In genomic region chr7:98107313-98107691, GRCh38 we compare ENCODE assay signal across 8 cellular contexts. TPM values are rescaled to one million over a fixed set of nuclear protein-coding genes. Genes with fewer than 3 reads are reported as not detected.
A peak's percentile ranks its signal among the peaks of the same experiment; 100 is the strongest.
DNase-seq lines count a peak whose midpoint lies in the region; ATAC-seq, FAIRE-seq and TF ChIP-seq lines count a peak whose summit lies in the region.

No MANE protein-coding gene starts in this region.

- H3K36me3 ChIP-seq in astrocyte (ENCODE audit: insufficient read depth, low read length) = no peaks in the 10 kb centered on the region

- peaks cover 2% of the 10 kb centered on the region for H3K4me1 ChIP-seq in astrocyte (ENCODE audit: insufficient read depth, low read length)

- H3K9me3 ChIP-seq in astrocyte (ENCODE audit: insufficient read depth, low read depth, low read length) (no peaks in the 10 kb centered on the region), iPS-18c (ENCODE audit: control insufficient read depth, insufficient read depth, low read length) (no peaks in the 10 kb centered on the region)

- H3K4me2 ChIP-seq in astrocyte (ENCODE audit: low read length) = peak overlapping the region; percentile 87

- no peaks in the 10 kb centered on the region for H3K9me3 Mint-ChIP-seq in activated CD8-positive, alpha-beta memory T cell treated with anti-CD3 and anti-CD28 coated beads, Interleukin-2, amount 10 ng/mL, durations not matched to agents 7 days and 5 days (ENCODE audit: low read depth)
- no peaks in the 10 kb centered on the region for H3K9me3 Mint-ChIP-seq in astrocyte (ENCODE audit: unreplicated experiment)

- ATAC-seq in activated CD8-positive, alpha-beta memory T cell treated with anti-CD3 and anti-CD28 coated beads, Interleukin-2, amount 10 ng/mL, durations not matched to agents 7 days and 5 days = no peak
- no peak for ATAC-seq in stimulated activated naive CD8-positive, alpha-beta T cell treated with anti-CD3 and anti-CD28 coated beads, Interleukin-15, Interleukin-2, amounts not matched to agents 100 U/mL and 50 U/mL, for 24 hours

- no peak for DNase-seq in activated CD8-positive, alpha-beta memory T cell treated with anti-CD3 and anti-CD28 coated beads, Interleukin-2, amount 10 ng/mL, durations not matched to agents 7 days and 5 days
- DNase-seq in activated CD8-positive, alpha-beta memory T cell treated with anti-CD3 and anti-CD28 coated beads, Interleukin-2, amount 50 U/mL, for 48 hours = no peak
- DNase-seq in NB4 (ENCODE audit: low read depth) = peak; percentile 56
- DNase-seq in astrocyte (ENCODE audit: low read depth) = no peak
- peak; percentile 31 for DNase-seq in stimulated activated naive CD8-positive, alpha-beta T cell treated with anti-CD3 and anti-CD28 coated beads, Interleukin-15, Interleukin-2, amounts not matched to agents 100 U/mL and 50 U/mL, for 24 hours
- DNase-seq in mesenteric fat pad (ENCODE audit: low spot score) = no peak
- DNase-seq in NOMO-1 treated with DMSO at 0.1 percent for 48 hours (lab: John Stamatoyannopoulos, UW; ENCODE audit: unreplicated experiment) = no peak

- TF ChIP-seq CTCF in NB4 (IDR thresholded peaks at IDR 0.05; ENCODE audit: low read depth, low read length) = no peak
- no peak for TF ChIP-seq CTCF in astrocyte (IDR thresholded peaks at IDR 0.05; ENCODE audit: insufficient read depth, low read depth, low read length)

- H3K27ac Mint-ChIP-seq in activated CD8-positive, alpha-beta memory T cell treated with anti-CD3 and anti-CD28 coated beads, Interleukin-2, amount 10 ng/mL, durations not matched to agents 7 days and 5 days = peak overlapping the region; percentile 65
- H3K27ac Mint-ChIP-seq in astrocyte (ENCODE audit: unreplicated experiment) = peak overlapping the region; percentile 1

- CTCF ChIA-PET in activated CD8-positive, alpha-beta memory T cell treated with anti-CD3 and anti-CD28 coated beads, Interleukin-2, amount 10 ng/mL, durations not matched to agents 7 days and 5 days (lab: Charles Lee) = interaction anchor here (0.6 to 2.1 kb wide), 5 partner anchors 38 to 148 kb away, joined by 3 to 17 read pairs (median 3); no protein-coding TSS in a partner anchor

- H3K4me3 ChIP-seq in NB4 (ENCODE audit: low read depth, low read length) (peak overlapping the region; percentile 60), astrocyte (ENCODE audit: insufficient read depth, low read depth, low read length) (peak overlapping the region; percentile 70), iPS-18c (ENCODE audit: insufficient read depth, low read depth, low read length) (peak overlapping the region; percentile 97)

- H3K27ac ChIP-seq in astrocyte (ENCODE audit: low read depth, low read length) = no peak overlapping the region

- no peak for TF ChIP-seq POLR2A in NB4 (IDR thresholded peaks at IDR 0.05; ENCODE audit: extremely low read depth, insufficient read length)

- H3K27me3 ChIP-seq in astrocyte (ENCODE audit: insufficient read depth, low read length) = no peaks in the 10 kb centered on the region

- peaks cover 2% of the 10 kb centered on the region for H3K36me3 Mint-ChIP-seq in activated CD8-positive, alpha-beta memory T cell treated with anti-CD3 and anti-CD28 coated beads, Interleukin-2, amount 10 ng/mL, durations not matched to agents 7 days and 5 days
- peaks cover 2% of the 10 kb centered on the region for H3K36me3 Mint-ChIP-seq in astrocyte (ENCODE audit: low read depth, unreplicated experiment)

- H3K79me2 ChIP-seq in astrocyte (ENCODE audit: insufficient read depth, low read length) = peaks cover 49% of the 10 kb centered on the region

- H4K20me1 ChIP-seq in astrocyte (ENCODE audit: insufficient read depth, low read length) = peaks cover 35% of the 10 kb centered on the region

- no peak for FAIRE-seq in astrocyte (lab: Jason Lieb, UNC)

- H2AFZ ChIP-seq in astrocyte (ENCODE audit: low read depth, low read length) = peak overlapping the region; percentile 94

- peaks cover 3% of the 10 kb centered on the region for H3K27me3 Mint-ChIP-seq in activated CD8-positive, alpha-beta memory T cell treated with anti-CD3 and anti-CD28 coated beads, Interleukin-2, amount 10 ng/mL, durations not matched to agents 7 days and 5 days
- no peaks in the 10 kb centered on the region for H3K27me3 Mint-ChIP-seq in astrocyte (ENCODE audit: low read depth, unreplicated experiment)

- H3K4me1 Mint-ChIP-seq in activated CD8-positive, alpha-beta memory T cell treated with anti-CD3 and anti-CD28 coated beads, Interleukin-2, amount 10 ng/mL, durations not matched to agents 7 days and 5 days = peaks cover 17% of the 10 kb centered on the region
- H3K4me1 Mint-ChIP-seq in astrocyte (ENCODE audit: low read depth, unreplicated experiment) = peaks cover 13% of the 10 kb centered on the region

- peak overlapping the region; percentile 88 for H3K9ac ChIP-seq in astrocyte (ENCODE audit: low read length)

- H3K4me3 Mint-ChIP-seq in activated CD8-positive, alpha-beta memory T cell treated with anti-CD3 and anti-CD28 coated beads, Interleukin-2, amount 10 ng/mL, durations not matched to agents 7 days and 5 days = peak overlapping the region; percentile 93
- peak overlapping the region; percentile 97 for H3K4me3 Mint-ChIP-seq in astrocyte (ENCODE audit: unreplicated experiment)

RNA-seq across cellular contexts. Expression of gene LMTK2, which starts 0.6 kb away (rescaled TPM):
- total RNA-seq in activated CD8-positive, alpha-beta memory T cell treated with anti-CD3 and anti-CD28 coated beads, Interleukin-2, amount 10 ng/mL, durations not matched to agents 7 days and 5 days = 1 to 10 TPM; 8.5 to 9.6 TPM
- total RNA-seq in astrocyte (14.5 and 15.2 TPM in 2 replicates), mesenteric fat pad (10.2 TPM)

Comparison
In these comparisons a context has a peak if more than half of its experiments do, and no peak if none do; other contexts are left out.
1. DNase-seq: peak in NB4 (single experiment) and stimulated activated naive CD8-positive, alpha-beta T cell treated with anti-CD3 and anti-CD28 coated beads, Interleukin-15, Interleukin-2, amounts not matched to agents 100 U/mL and 50 U/mL, for 24 hours (single experiment); none in activated CD8-positive, alpha-beta memory T cell treated with anti-CD3 and anti-CD28 coated beads, Interleukin-2, amount 10 ng/mL, durations not matched to agents 7 days and 5 days (single experiment), activated CD8-positive, alpha-beta memory T cell treated with anti-CD3 and anti-CD28 coated beads, Interleukin-2, amount 50 U/mL, for 48 hours (single experiment), astrocyte (single experiment), mesenteric fat pad (single experiment) and NOMO-1 treated with DMSO at 0.1 percent for 48 hours (single experiment).
2. Peak in every context shown above with its lines, with median percentiles within 50 percentile points of each other: H3K4me3 ChIP-seq.